In genomic region chr22:20741634-20742581, GRCh38 we compare ENCODE assay signal across 8 cellular contexts. TPM values are rescaled to one million over a fixed set of nuclear protein-coding genes. Genes with fewer than 3 reads are reported as not detected.
DNase-seq lines count a peak whose midpoint lies in the region; ATAC-seq and TF ChIP-seq lines count a peak whose summit lies in the region.

No MANE protein-coding gene starts in this region.

- H3K4me1 Mint-ChIP-seq in glutamatergic neuron (ENCODE audit: low read depth, unreplicated experiment): no peaks in the 10 kb centered on the region

- H3K9me3 Mint-ChIP-seq in glutamatergic neuron (ENCODE audit: unreplicated experiment): peaks cover 2% of the 10 kb centered on the region

- H3K27ac Mint-ChIP-seq in glutamatergic neuron (ENCODE audit: unreplicated experiment): no peak overlapping the region

- peaks cover 9% of the 10 kb centered on the region for H3K27me3 Mint-ChIP-seq in glutamatergic neuron (ENCODE audit: unreplicated experiment)

- H3K4me3 Mint-ChIP-seq in glutamatergic neuron (ENCODE audit: unreplicated experiment): no peak overlapping the region

- DNase-seq in 8988T (peak; percentile 39), ELF-1 (ENCODE audit: low read depth, low spot score) (peak; percentile 37), NCI-H524 (lab: John Stamatoyannopoulos, UW) (peak; percentile 57 to 72), activated T-helper 1 cell treated with Interleukin-2 at 50 U/mL for 16 hours (ENCODE audit: low read depth) (peak; percentile 5), glutamatergic neuron (peak; percentile 46), occipital lobe (lab: John Stamatoyannopoulos, UW) (no peak)
- DNase-seq in stimulated activated CD4-positive, alpha-beta T cell treated with anti-CD3 and anti-CD28 coated beads, Interleukin-1b, Interleukin-23, amount 100 ng/mL, for 24 hours (ENCODE audit: low read depth in 4 of 4, low spot score in 1 of 4): peak in 3 of 4 experiments; percentile 19 to 27 (median 19)

- peaks cover 10% of the 10 kb centered on the region for H3K36me3 Mint-ChIP-seq in glutamatergic neuron (ENCODE audit: unreplicated experiment)

- no peak for ATAC-seq in GM19351 (IDR thresholded peaks at IDR 0.05; ENCODE audit: unreplicated experiment)

- TF ChIP-seq CTCF in glutamatergic neuron (IDR thresholded peaks at IDR 0.05; ENCODE audit: partially characterized antibody, unreplicated experiment): peak; percentile 77

RNA-seq across cellular contexts. Expression of gene SERPIND1, which starts 32.0 kb away (rescaled TPM):
- not detected for total RNA-seq in glutamatergic neuron (ENCODE audit: unreplicated experiment)
- total RNA-seq in occipital lobe: 2.7 TPM
